ENCODE assay signal across 22 cellular contexts in the genomic region with DNA sequence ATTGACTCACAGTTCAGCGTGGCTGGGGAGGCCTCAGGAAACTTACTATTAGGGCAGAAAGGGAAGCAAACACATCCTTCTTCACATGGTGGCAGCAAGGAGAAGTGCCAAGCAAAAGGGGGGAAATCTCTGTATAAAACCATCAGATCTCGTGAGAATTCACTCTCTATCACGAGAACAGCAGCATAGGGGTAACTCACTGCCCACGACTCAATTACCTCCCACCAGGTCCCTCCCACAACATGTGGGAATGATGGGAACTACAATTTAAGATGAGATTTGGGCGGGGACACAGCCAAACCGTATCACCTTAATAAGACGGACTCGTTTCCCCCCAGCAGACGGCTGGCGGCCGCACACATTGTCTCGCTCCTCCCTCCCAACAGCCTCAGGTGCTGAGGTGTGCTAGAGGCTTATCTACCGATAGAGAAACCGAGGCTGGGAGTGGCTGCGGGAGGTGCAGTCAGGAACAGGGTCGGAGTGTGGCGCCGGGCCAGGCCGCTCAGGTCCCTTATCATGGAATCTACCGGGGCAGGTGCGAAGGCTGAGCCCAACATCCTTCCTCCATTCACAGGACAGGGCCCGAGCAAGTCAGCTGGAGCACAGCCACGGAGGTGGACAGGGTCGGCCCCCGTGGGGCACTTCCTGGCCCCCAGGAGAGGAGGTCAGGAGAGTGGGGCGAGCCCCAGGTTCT. TPM values are rescaled to one million over a fixed set of nuclear protein-coding genes. Genes with fewer than 3 reads are reported as not detected.
"Had no signal": no experiment of that assay in that cellular context is flagged by ENCODE, and none has a peak within 500 bp of the region (broad histone marks: within the 10 kb centered on the region; RNA-seq: fewer than 3 reads in every experiment).

No MANE protein-coding gene starts in this region.

- H3K9me3 ChIP-seq: ascending aorta, breast epithelium, heart right ventricle, SJSA1 had no signal

- DNase-seq: activated CD4-positive, alpha-beta T cell treated with anti-CD3 and anti-CD28 coated beads, Interleukin-2, amount 50 U/mL, for 4 hours; activated gamma-delta T cell treated with Interleukin-2 at 50 U/mL for 16 hours; dermis blood vessel endothelial cell; heart right ventricle; left colon; stimulated activated CD4-positive, alpha-beta T cell treated with anti-CD3 and anti-CD28 coated beads, Interleukin-4, amount 100 ng/mL, for 4 hours; stimulated activated CD8-positive, alpha-beta memory T cell treated with anti-CD3 and anti-CD28 coated beads, Interleukin-4, amount 100 ng/mL, for 48 hours; stimulated activated naive CD4-positive, alpha-beta T cell treated with Interleukin-2 at 50 U/mL for 16 hours; substantia nigra; SW 1271 had no signal

- H3K27ac Mint-ChIP-seq: T-helper 2 cell treated with Interferon-gamma antibody and Interleukin-4, amounts not matched to agents 5 μg/mL and 100 μg/mL, for 36 hours; type B pancreatic cell had no signal

- H3K36me3 Mint-ChIP-seq: type B pancreatic cell had no signal

- H3K36me3 ChIP-seq: ascending aorta, breast epithelium, heart right ventricle, SJSA1 had no signal

- ATAC-seq: activated CD4-positive, CD25-positive, alpha-beta regulatory T cell treated with anti-CD3 and anti-CD28 coated beads, Interleukin-2, amount 50 U/mL, for 24 hours; heart right ventricle; left colon had no signal

- H3K4me3 ChIP-seq: ascending aorta, breast epithelium, heart right ventricle, SJSA1 had no signal

- H3K4me3 Mint-ChIP-seq: T-helper 2 cell treated with Interferon-gamma antibody and Interleukin-4, amounts not matched to agents 5 μg/mL and 100 μg/mL, for 36 hours; type B pancreatic cell had no signal

- H3K27ac ChIP-seq: ascending aorta, breast epithelium, heart right ventricle, parathyroid adenoma, SJSA1 had no signal

- H3K9me3 Mint-ChIP-seq: T-helper 2 cell treated with Interferon-gamma antibody and Interleukin-4, amounts not matched to agents 5 μg/mL and 100 μg/mL, for 36 hours; type B pancreatic cell had no signal

- H3K4me1 ChIP-seq: ascending aorta, breast epithelium, SJSA1 had no signal

- H3K27me3 ChIP-seq: ascending aorta had no signal

RNA-seq across cellular contexts. Expression of a gene that starts 4.9 kb away (rescaled TPM):
- total RNA-seq: ascending aorta, cerebellum, frontal cortex, lung microvascular endothelial cell had no signal

RNA-seq across cellular contexts. Expression of a gene that starts 8.2 kb away (rescaled TPM):
- total RNA-seq: ascending aorta, cerebellum, frontal cortex, SJSA1 had no signal
- polyA plus RNA-seq: heart right ventricle had no signal

RNA-seq across cellular contexts. Expression of a gene that starts 26.9 kb away (rescaled TPM):
- total RNA-seq: ascending aorta, breast epithelium, cerebellum, dermis blood vessel endothelial cell, epithelial cell of proximal tubule, frontal cortex, heart right ventricle, left colon, lung microvascular endothelial cell, renal cortical epithelial cell, SJSA1 had no signal
- polyA plus RNA-seq: heart right ventricle had no signal

RNA-seq across cellular contexts. Expression of a gene that starts 32.8 kb away (rescaled TPM):
- total RNA-seq: ascending aorta, cerebellum, dermis blood vessel endothelial cell, frontal cortex, lung microvascular endothelial cell, SJSA1 had no signal
- polyA plus RNA-seq: heart right ventricle had no signal

RNA-seq across cellular contexts. Expression of a gene that starts 37.8 kb away (rescaled TPM):
- total RNA-seq: breast epithelium, cerebellum, dermis blood vessel endothelial cell, epithelial cell of proximal tubule, frontal cortex, left colon, lung microvascular endothelial cell, renal cortical epithelial cell, SJSA1 had no signal
- polyA plus RNA-seq: heart right ventricle had no signal
